Comparison of ENCODE assay signal across 8 cellular contexts in genomic region chr15:58724471-58724870, GRCh38. TPM values are rescaled to one million over a fixed set of nuclear protein-coding genes. Genes with fewer than 3 reads are reported as not detected.
DNase-seq lines count a peak whose midpoint lies in the region; ATAC-seq and TF ChIP-seq lines count a peak whose summit lies in the region.

No MANE protein-coding gene starts in this region.

- H3K18ac ChIP-seq in neuronal stem cell (ENCODE audit: low read length) = no peak overlapping the region

- H3K27ac ChIP-seq in neuronal stem cell (replicated peaks; ENCODE audit: low read length) = no peak overlapping the region

- no peak overlapping the region for H3K14ac ChIP-seq in neuronal stem cell (ENCODE audit: low read length)

- no peak overlapping the region for H4K8ac ChIP-seq in neuronal stem cell (ENCODE audit: low read depth, low read length)

- no peak overlapping the region for H2AFZ ChIP-seq in neuronal stem cell (ENCODE audit: low read length)

- H3K27me3 ChIP-seq in neuronal stem cell (ENCODE audit: control insufficient read depth in 3 of 3, insufficient read depth in 3 of 3, low read depth in 1 of 3, low read length in 3 of 3) = no peaks in the 10 kb centered on the region

- H3K4me2 ChIP-seq in neuronal stem cell (ENCODE audit: insufficient read depth, low read length, poor library complexity, severe bottlenecking) = no peak overlapping the region

- POLR2A ChIA-PET in GM10248 (lab: Yijun Ruan, JAX) = no interaction called here

- no peak overlapping the region for H3K9ac ChIP-seq in neuronal stem cell (ENCODE audit: low read depth, low read length, poor library complexity)

- no peak overlapping the region for H2BK5ac ChIP-seq in neuronal stem cell (ENCODE audit: low read length)

- peaks cover 0 to 4% of the 10 kb centered on the region in 2 donors for H3K36me3 ChIP-seq in neuronal stem cell (replicated peaks in 1 of 2; ENCODE audit: control insufficient read depth in 2 of 2, insufficient read depth in 2 of 2, low read length in 2 of 2)

- H4K91ac ChIP-seq in neuronal stem cell (ENCODE audit: low read depth, low read length, poor library complexity) = no peak overlapping the region

- peaks cover 2% of the 10 kb centered on the region for H3K79me1 ChIP-seq in neuronal stem cell (ENCODE audit: low read depth, low read length)

- no peak overlapping the region for H2BK12ac ChIP-seq in neuronal stem cell (ENCODE audit: low read length)

- H3K4me3 ChIP-seq in neuronal stem cell (ENCODE audit: low read length in 2 of 2) = no peak overlapping the region

- no peak for TF ChIP-seq CTCF in GM10248 (IDR thresholded peaks at IDR 0.05; ENCODE audit: control extremely low read depth, extremely low read depth, low read depth, missing control alignments)

- DNase-seq in GM10248 (ENCODE audit: extremely low spot score) = peak; percentile 69
- DNase-seq in NCI-H1436 treated with DMSO at 0.1 percent for 48 hours (lab: John Stamatoyannopoulos, UW) = peak; percentile 32
- peak; percentile 20 for DNase-seq in glomerular visceral epithelial cell (ENCODE audit: extremely low spot score)
- no peak for DNase-seq in NCI-H748 treated with DMSO at 0.1 percent for 48 hours (lab: John Stamatoyannopoulos, UW)
- no peak for DNase-seq in neuronal stem cell (ENCODE audit: low spot score)
- no peak for DNase-seq in DMS53 (lab: John Stamatoyannopoulos, UW)
- no peak for DNase-seq in ecto neural progenitor cell (ENCODE audit: low spot score)

- H2BK15ac ChIP-seq in neuronal stem cell (ENCODE audit: low read length) = no peak overlapping the region

- H3K9me3 ChIP-seq in neuronal stem cell (replicated peaks in 1 of 2; ENCODE audit: control insufficient read depth in 2 of 2, insufficient read depth in 1 of 2, low read depth in 1 of 2, low read length in 2 of 2) = peaks cover 0 to 10% of the 10 kb centered on the region in 2 donors

- no peak overlapping the region for H2AK5ac ChIP-seq in neuronal stem cell (ENCODE audit: low read depth, low read length)

- no peak overlapping the region for H3K4ac ChIP-seq in neuronal stem cell (ENCODE audit: low read length)

- H3K4me1 ChIP-seq in neuronal stem cell (ENCODE audit: control insufficient read depth in 2 of 2, insufficient read depth in 1 of 2, low read depth in 1 of 2, low read length in 2 of 2) = no peaks in the 10 kb centered on the region

- no peak overlapping the region for H2BK120ac ChIP-seq in neuronal stem cell (ENCODE audit: low read depth, low read length)

- peak; percentile 84 for ATAC-seq in GM21619 (IDR thresholded peaks at IDR 0.05; ENCODE audit: unreplicated experiment)

- CTCF ChIA-PET in GM10248 (lab: Yijun Ruan, JAX) = interaction anchor here (1.1 to 1.5 kb wide), 6 partner anchors 8 to 49 kb away, joined by 3 to 6 read pairs (median 4); partner anchors contain the start of gene ADAM10

- H3K23ac ChIP-seq in neuronal stem cell (ENCODE audit: low read depth, low read length, poor library complexity) = no peak overlapping the region

- no CpG with 5 or more reads among the region's 1 CpG for WGBS in neuronal stem cell (ENCODE audit: extremely low coverage in 2 of 2, insufficient read length in 2 of 2, insufficient replicate concordance in 1 of 2), 2 donors

RNA-seq across cellular contexts. Expression of gene ADAM10, which starts 25.0 kb away (rescaled TPM):
- 99.4 TPM for polyA plus RNA-seq in neuronal stem cell (2013, experiment 1 of 2)
- 104 TPM for polyA plus RNA-seq in neuronal stem cell (2013, experiment 2 of 2)

RNA-seq across cellular contexts. Expression of gene MINDY2, which starts 46.6 kb away (rescaled TPM):
- 6.6 TPM for polyA plus RNA-seq in neuronal stem cell (2013, experiment 1 of 2)
- polyA plus RNA-seq in neuronal stem cell (2013, experiment 2 of 2) = 6.6 TPM

Comparison
In these comparisons a context has a peak if more than half of its experiments do, and no peak if none do; other contexts are left out.
1. DNase-seq: peak in GM10248 (single experiment), NCI-H1436 treated with DMSO at 0.1 percent for 48 hours (single experiment) and glomerular visceral epithelial cell (single experiment); none in NCI-H748 treated with DMSO at 0.1 percent for 48 hours (single experiment), neuronal stem cell (single experiment), DMS53 (single experiment) and ecto neural progenitor cell (single experiment).